ENCODE assay signal across 21 cellular contexts in the genomic region with DNA sequence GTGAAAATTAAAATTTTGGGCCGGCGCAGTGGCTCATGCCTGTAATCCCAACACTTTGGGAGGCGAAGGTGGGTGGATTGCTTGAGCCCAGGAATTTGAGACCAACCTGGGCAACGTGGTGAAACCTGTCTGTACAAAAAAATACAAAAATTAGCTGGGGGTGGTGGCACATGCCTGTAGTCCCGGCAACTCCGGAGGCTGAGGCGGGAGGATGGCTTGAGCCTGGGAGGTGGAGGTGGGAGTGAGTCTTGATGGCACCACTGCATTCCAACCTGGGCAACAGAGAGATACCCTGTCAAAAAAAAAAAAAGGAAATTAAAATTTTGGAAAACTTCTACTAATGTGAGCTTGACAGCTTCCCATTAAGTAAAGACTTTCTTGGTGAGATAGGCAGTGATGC. TPM values are rescaled to one million over a fixed set of nuclear protein-coding genes. Genes with fewer than 3 reads are reported as not detected.
A peak's percentile ranks its signal among the peaks of the same experiment; 100 is the strongest.
DNase-seq lines count a peak whose midpoint lies in the region; ATAC-seq, FAIRE-seq and TF ChIP-seq lines count a peak whose summit lies in the region.
"Had no signal": no experiment of that assay in that cellular context is flagged by ENCODE, and none has a peak within 500 bp of the region (broad histone marks: within the 10 kb centered on the region; RNA-seq: fewer than 3 reads in every experiment).

No MANE protein-coding gene starts in this region.

- H3K9me3 ChIP-seq in kidney (ENCODE audit: control insufficient read depth in 1 of 2, low read length in 2 of 2), result no peaks in the 10 kb centered on the region
- H3K9me3 ChIP-seq: lower lobe of right lung, neutrophil, right lobe of liver, tibial nerve had no signal

- no peak for ATAC-seq in natural killer cell treated with Interleukin-12 subunit alpha and Interleukin-12 subunit beta and Interleukin-15 and Interleukin-18, amount 100 ng/mL, for 72 hours
- ATAC-seq in natural killer cell (no peak), GM21825 (IDR thresholded peaks at IDR 0.05; ENCODE audit: unreplicated experiment) (no peak)
- ATAC-seq: lower lobe of right lung, right lobe of liver had no signal

- FAIRE-seq in kidney (lab: Jason Lieb, UNC), result no peak

- DNase-seq in natural killer cell treated with Interleukin-12 subunit alpha and Interleukin-12 subunit beta and Interleukin-15 and Interleukin-18, amount 100 ng/mL, for 72 hours (ENCODE audit: low spot score), result no peak
- DNase-seq in natural killer cell (no peak), kidney (peak; percentile 37), NCI-H526 (lab: John Stamatoyannopoulos, UW) (no peak), RPMI8226 (no peak), SK-N-DZ (ENCODE audit: low spot score) (no peak)
- DNase-seq: activated naive CD4-positive, alpha-beta T cell treated with anti-CD3 and anti-CD28 coated beads for 36 hours; DMS79; lower lobe of right lung; NCI-H2081 treated with DMSO at 0.1 percent for 48 hours; NCI-H69; right lobe of liver; stimulated activated CD4-positive, alpha-beta T cell treated with anti-CD3 and anti-CD28 coated beads, Interleukin-2, amount 100 ng/mL, for 48 hours; stimulated activated CD8-positive, alpha-beta memory T cell treated with anti-CD3 and anti-CD28 coated beads, Interleukin-4, amount 100 ng/mL, for 48 hours; T1000 had no signal

- intact Hi-C loops in natural killer cell (cut with micrococcal nuclease) (no loop called here), kidney (cut with DNase I) (no loop called here)

- H3K27ac Mint-ChIP-seq in natural killer cell treated with Interleukin-12 subunit alpha and Interleukin-12 subunit beta and Interleukin-15 and Interleukin-18, amount 100 ng/mL, for 72 hours, result peak overlapping the region; percentile 38 to 44
- H3K27ac Mint-ChIP-seq in natural killer cell, result peak overlapping the region in 1 of 2 donors; percentile 48

- peak overlapping the region; percentile 25 for H3K4me3 Mint-ChIP-seq in natural killer cell treated with Interleukin-12 subunit alpha and Interleukin-12 subunit beta and Interleukin-15 and Interleukin-18, amount 100 ng/mL, for 72 hours
- no peak overlapping the region for H3K4me3 Mint-ChIP-seq in natural killer cell

- peaks cover 11 to 17% of the 10 kb centered on the region in 2 donors for H3K4me1 ChIP-seq in kidney (ENCODE audit: control insufficient read depth in 1 of 2, insufficient read depth in 1 of 2, low read depth in 1 of 2, low read length in 2 of 2)

- peaks cover 31% of the 10 kb centered on the region for H3K36me3 Mint-ChIP-seq in natural killer cell treated with Interleukin-12 subunit alpha and Interleukin-12 subunit beta and Interleukin-15 and Interleukin-18, amount 100 ng/mL, for 72 hours
- H3K36me3 Mint-ChIP-seq in natural killer cell, result no peaks in the 10 kb centered on the region

- H3K36me3 ChIP-seq in kidney (ENCODE audit: control insufficient read depth in 1 of 2, insufficient read depth in 2 of 2, low read length in 2 of 2), result peaks cover 12 to 24% of the 10 kb centered on the region in 2 donors

- no peak overlapping the region for H3K9ac ChIP-seq in kidney (ENCODE audit: low read length in 2 of 2)

- H3K27me3 Mint-ChIP-seq in natural killer cell treated with Interleukin-12 subunit alpha and Interleukin-12 subunit beta and Interleukin-15 and Interleukin-18, amount 100 ng/mL, for 72 hours, result no peaks in the 10 kb centered on the region
- no peaks in the 10 kb centered on the region for H3K27me3 Mint-ChIP-seq in natural killer cell (ENCODE audit: low read depth in 2 of 2)

- H3K4me3 ChIP-seq in kidney (ENCODE audit: low read length in 2 of 2), result no peak overlapping the region
- H3K4me3 ChIP-seq: lower lobe of right lung, right lobe of liver, tibial nerve had no signal

- H3K27ac ChIP-seq in VCaP, result peak overlapping the region; percentile 7; the same call in 1 of the 2 replicates
- H3K27ac ChIP-seq in kidney (ENCODE audit: low read depth in 2 of 2, low read length in 2 of 2), result no peak overlapping the region
- H3K27ac ChIP-seq: lower lobe of right lung, neutrophil, right lobe of liver, tibial nerve had no signal

- peaks cover 41 to 51% of the 10 kb centered on the region in 2 donors for H3K4me1 Mint-ChIP-seq in natural killer cell treated with Interleukin-12 subunit alpha and Interleukin-12 subunit beta and Interleukin-15 and Interleukin-18, amount 100 ng/mL, for 72 hours (ENCODE audit: low read depth in 2 of 2)
- peaks cover 46 to 54% of the 10 kb centered on the region in 2 donors for H3K4me1 Mint-ChIP-seq in natural killer cell

- H3K9me3 Mint-ChIP-seq in natural killer cell treated with Interleukin-12 subunit alpha and Interleukin-12 subunit beta and Interleukin-15 and Interleukin-18, amount 100 ng/mL, for 72 hours, result no peaks in the 10 kb centered on the region
- peaks cover 0 to 2% of the 10 kb centered on the region in 2 donors for H3K9me3 Mint-ChIP-seq in natural killer cell
- H3K9me3 Mint-ChIP-seq: activated naive CD4-positive, alpha-beta T cell treated with anti-CD3 and anti-CD28 coated beads for 36 hours had no signal

- TF ChIP-seq CTCF in natural killer cell (IDR thresholded peaks at IDR 0.05), result no peak
- no peak for TF ChIP-seq CTCF in VCaP (conservative IDR thresholded peaks at IDR 0.05)
- TF ChIP-seq CTCF in kidney (IDR thresholded peaks at IDR 0.05; ENCODE audit: borderline replicate concordance, extremely low read depth, insufficient read depth), result no peak

RNA-seq across cellular contexts. Expression of a gene that starts 3.1 kb away (rescaled TPM):
- total RNA-seq in natural killer cell treated with Interleukin-12 subunit alpha and Interleukin-12 subunit beta and Interleukin-15 and Interleukin-18, amount 100 ng/mL, for 72 hours, result 100 to 1,000 TPM; 212 to 391 TPM
- total RNA-seq in natural killer cell, result 100 to 1,000 TPM; 281 to 307 (median 288) TPM
- total RNA-seq in kidney, result 127 TPM
- polyA plus RNA-seq in kidney (ENCODE audit: insufficient read depth, low read depth, low replicate concordance), result 58.2 TPM
- polyA plus RNA-seq in SK-N-DZ (2014; cell fraction: cytosol; rRNA removed), result 90.7 and 111 TPM in 2 replicates
- 447 and 506 TPM in 2 replicates for polyA plus RNA-seq in SK-N-DZ (2014; cell fraction: nucleus; rRNA removed)

RNA-seq across cellular contexts. Expression of a gene that starts 10.8 kb away (rescaled TPM):
- total RNA-seq in natural killer cell treated with Interleukin-12 subunit alpha and Interleukin-12 subunit beta and Interleukin-15 and Interleukin-18, amount 100 ng/mL, for 72 hours, result 1 to 10 TPM; 2.7 to 7.4 TPM
- 1 to 10 TPM; 1.1 to 3.5 (median 1.5) TPM for total RNA-seq in natural killer cell
- 74.4 TPM for total RNA-seq in kidney
- 92.6 TPM for polyA plus RNA-seq in kidney (ENCODE audit: insufficient read depth, low read depth, low replicate concordance)
- polyA plus RNA-seq in SK-N-DZ (2014; cell fraction: cytosol; rRNA removed), result 0.49 and 2.7 TPM in 2 replicates
- polyA plus RNA-seq in SK-N-DZ (2014; cell fraction: nucleus; rRNA removed), result 2.1 and 11.7 TPM in 2 replicates

RNA-seq across cellular contexts. Expression of a gene that starts 11.5 kb away (rescaled TPM):
- 1 to 10 TPM; 1.8 to 6.0 TPM for total RNA-seq in natural killer cell treated with Interleukin-12 subunit alpha and Interleukin-12 subunit beta and Interleukin-15 and Interleukin-18, amount 100 ng/mL, for 72 hours
- total RNA-seq in natural killer cell (1 to 10 TPM; 1.0 to 1.9 (median 1.3) TPM), kidney (3.4 TPM)
- 3.8 TPM for polyA plus RNA-seq in kidney (ENCODE audit: insufficient read depth, low read depth, low replicate concordance)
- polyA plus RNA-seq in SK-N-DZ (2014; cell fraction: cytosol; rRNA removed), result 1.4 and 2.5 TPM in 2 replicates
- polyA plus RNA-seq in SK-N-DZ (2014; cell fraction: nucleus; rRNA removed), result 1.7 and 3.6 TPM in 2 replicates

RNA-seq across cellular contexts. Expression of a gene that starts 17.7 kb away (rescaled TPM):
- under 1 TPM; 0.64 to 0.73 TPM for total RNA-seq in natural killer cell treated with Interleukin-12 subunit alpha and Interleukin-12 subunit beta and Interleukin-15 and Interleukin-18, amount 100 ng/mL, for 72 hours
- total RNA-seq in natural killer cell, result under 1 TPM; 0.18 to 0.84 (median 0.47) TPM
- total RNA-seq in kidney, result 3.6 TPM
- polyA plus RNA-seq in kidney (ENCODE audit: insufficient read depth, low read depth, low replicate concordance), result 1.6 TPM
- 1.0 and 2.4 TPM in 2 replicates for polyA plus RNA-seq in SK-N-DZ (2014; cell fraction: cytosol; rRNA removed)
- 1.9 and 4.2 TPM in 2 replicates for polyA plus RNA-seq in SK-N-DZ (2014; cell fraction: nucleus; rRNA removed)
- total RNA-seq: activated naive CD4-positive, alpha-beta T cell treated with anti-CD3 and anti-CD28 coated beads for 36 hours; fibroblast of villous mesenchyme; RPMI7951 had no signal

RNA-seq across cellular contexts. Expression of a gene that starts 25.5 kb away (rescaled TPM):
- 10 to 100 TPM; 32.7 to 38.7 TPM for total RNA-seq in natural killer cell treated with Interleukin-12 subunit alpha and Interleukin-12 subunit beta and Interleukin-15 and Interleukin-18, amount 100 ng/mL, for 72 hours
- 10 to 100 TPM; 35.0 to 44.2 (median 38.1) TPM for total RNA-seq in natural killer cell
- 29.9 TPM for total RNA-seq in kidney
- polyA plus RNA-seq in kidney (ENCODE audit: insufficient read depth, low read depth, low replicate concordance), result 19.7 TPM
- 12.9 and 13.8 TPM in 2 replicates for polyA plus RNA-seq in SK-N-DZ (2014; cell fraction: cytosol; rRNA removed)
- 24.2 and 33.9 TPM in 2 replicates for polyA plus RNA-seq in SK-N-DZ (2014; cell fraction: nucleus; rRNA removed)
